8 cellular contexts compared by ENCODE assay signal in genomic region chr9:112754578-112754977, GRCh38. TPM values are rescaled to one million over a fixed set of nuclear protein-coding genes. Genes with fewer than 3 reads are reported as not detected.
A peak's percentile ranks its signal among the peaks of the same experiment; 100 is the strongest.
DNase-seq lines count a peak whose midpoint lies in the region; ATAC-seq and TF ChIP-seq lines count a peak whose summit lies in the region.

No MANE protein-coding gene starts in this region.

- no peak for TF ChIP-seq CTCF in HFF-Myc (IDR thresholded peaks at IDR 0.05; ENCODE audit: low read depth, low read length, missing control alignments)
- TF ChIP-seq CTCF in lower lobe of right lung (IDR thresholded peaks at IDR 0.05) = no peak

- no peaks in the 10 kb centered on the region for H3K9me3 ChIP-seq in CD4-positive, CD25-positive, alpha-beta regulatory T cell (ENCODE audit: control insufficient read depth in 2 of 2, low read length in 2 of 2)
- H3K9me3 ChIP-seq in lower lobe of right lung = no peaks in the 10 kb centered on the region

- DNase-seq in CD4-positive, CD25-positive, alpha-beta regulatory T cell = peak in 2 of 3 donors; percentile 52 to 89
- peak; percentile 45 for DNase-seq in HFF-Myc (ENCODE audit: extremely low read depth, low read depth)
- peak; percentile 42 to 50 for DNase-seq in activated T-cell treated with anti-CD3 and anti-CD28 coated beads, Interleukin-2, amount 50 U/mL, for 48 hours
- no peak for DNase-seq in lower lobe of right lung
- DNase-seq in CD1c-positive myeloid dendritic cell (ENCODE audit: extremely low spot score) = no peak
- no peak for DNase-seq in NCI-H748 treated with DMSO at 0.1 percent for 48 hours (lab: John Stamatoyannopoulos, UW)
- no peak for DNase-seq in UCSD-AML1 (lab: John Stamatoyannopoulos, UW; ENCODE audit: unreplicated experiment)

- H3K4me1 ChIP-seq in CD4-positive, CD25-positive, alpha-beta regulatory T cell (ENCODE audit: control insufficient read depth, insufficient read depth, low read length, poor library complexity, severe bottlenecking) = peaks cover 57% of the 10 kb centered on the region
- H3K4me1 ChIP-seq in lower lobe of right lung = peaks cover 64% of the 10 kb centered on the region

- H3K4me3 ChIP-seq in CD4-positive, CD25-positive, alpha-beta regulatory T cell (ENCODE audit: low read depth, low read length) = peak overlapping the region; percentile 8
- H3K4me3 ChIP-seq in HFF-Myc (replicated peaks; ENCODE audit: low read depth, low read length) = no peak overlapping the region
- peak overlapping the region; percentile 23 for H3K4me3 ChIP-seq in lower lobe of right lung

- H3K36me3 ChIP-seq in CD4-positive, CD25-positive, alpha-beta regulatory T cell (ENCODE audit: control insufficient read depth, insufficient read depth, low read length) = no peaks in the 10 kb centered on the region
- H3K36me3 ChIP-seq in lower lobe of right lung = peaks cover 6% of the 10 kb centered on the region

- peaks cover 4% of the 10 kb centered on the region for H3K27me3 Mint-ChIP-seq in CD4-positive, CD25-positive, alpha-beta regulatory T cell

- no peaks in the 10 kb centered on the region for H3K27me3 ChIP-seq in CD4-positive, CD25-positive, alpha-beta regulatory T cell (ENCODE audit: control insufficient read depth, insufficient read depth, low read length)
- H3K27me3 ChIP-seq in lower lobe of right lung (ENCODE audit: low read depth) = no peaks in the 10 kb centered on the region

- H3K27ac Mint-ChIP-seq in CD4-positive, CD25-positive, alpha-beta regulatory T cell = peak overlapping the region; percentile 23 to 88 (median 45)

- H3K27ac ChIP-seq in CD4-positive, CD25-positive, alpha-beta regulatory T cell (ENCODE audit: insufficient read depth, low read length, poor library complexity, severe bottlenecking) = peak overlapping the region; percentile 43
- peak overlapping the region; percentile 70 for H3K27ac ChIP-seq in lower lobe of right lung

- H3K4me1 Mint-ChIP-seq in CD4-positive, CD25-positive, alpha-beta regulatory T cell = peaks cover 19 to 76% (median 57%) of the 10 kb centered on the region in 4 donors

- intact Hi-C loops in lower lobe of right lung (cut with DNase I) = loop anchor here (10.0 kb wide), 1 partner anchor 80 kb away; no protein-coding TSS in a partner anchor

- H3K4me3 Mint-ChIP-seq in CD4-positive, CD25-positive, alpha-beta regulatory T cell = peak overlapping the region; percentile 54 to 84 (median 60)

- peaks cover 0 to 1% (median 0%) of the 10 kb centered on the region in 7 donors for H3K9me3 Mint-ChIP-seq in CD4-positive, CD25-positive, alpha-beta regulatory T cell

- H3K36me3 Mint-ChIP-seq in CD4-positive, CD25-positive, alpha-beta regulatory T cell = peaks cover 10% of the 10 kb centered on the region

- peak; percentile 48 to 61 for ATAC-seq in CD4-positive, CD25-positive, alpha-beta regulatory T cell (ENCODE audit: low read depth in 2 of 2)
- ATAC-seq in lower lobe of right lung (no peak), HG03520 (IDR thresholded peaks at IDR 0.05; ENCODE audit: unreplicated experiment) (no peak)

RNA-seq across cellular contexts. Expression of gene SNX30, which starts 4.0 kb away (rescaled TPM):
- 12.3 TPM for total RNA-seq in CD4-positive, CD25-positive, alpha-beta regulatory T cell
- 1 to 10 TPM; 1.5 to 2.5 (median 1.8) TPM for polyA plus RNA-seq in CD4-positive, CD25-positive, alpha-beta regulatory T cell
- total RNA-seq in lower lobe of right lung = 67.5 TPM

RNA-seq across cellular contexts. Expression of gene INIP, which starts 36.7 kb away (rescaled TPM):
- 14.6 TPM for total RNA-seq in CD4-positive, CD25-positive, alpha-beta regulatory T cell
- 10 to 100 TPM; 33.4 to 55.4 (median 54.3) TPM for polyA plus RNA-seq in CD4-positive, CD25-positive, alpha-beta regulatory T cell
- 21.0 TPM for total RNA-seq in lower lobe of right lung

Comparison
In these comparisons a context has a peak if more than half of its experiments do, and no peak if none do; other contexts are left out.
1. ATAC-seq: peak in CD4-positive, CD25-positive, alpha-beta regulatory T cell (2 of 2); none in lower lobe of right lung (0 of 2) and HG03520 (single experiment).
2. DNase-seq: peak in CD4-positive, CD25-positive, alpha-beta regulatory T cell (2 of 3), HFF-Myc (single experiment) and activated T-cell treated with anti-CD3 and anti-CD28 coated beads, Interleukin-2, amount 50 U/mL, for 48 hours (2 of 2); none in lower lobe of right lung (single experiment), CD1c-positive myeloid dendritic cell (single experiment), NCI-H748 treated with DMSO at 0.1 percent for 48 hours (single experiment) and UCSD-AML1 (single experiment).